In the genomic region with DNA sequence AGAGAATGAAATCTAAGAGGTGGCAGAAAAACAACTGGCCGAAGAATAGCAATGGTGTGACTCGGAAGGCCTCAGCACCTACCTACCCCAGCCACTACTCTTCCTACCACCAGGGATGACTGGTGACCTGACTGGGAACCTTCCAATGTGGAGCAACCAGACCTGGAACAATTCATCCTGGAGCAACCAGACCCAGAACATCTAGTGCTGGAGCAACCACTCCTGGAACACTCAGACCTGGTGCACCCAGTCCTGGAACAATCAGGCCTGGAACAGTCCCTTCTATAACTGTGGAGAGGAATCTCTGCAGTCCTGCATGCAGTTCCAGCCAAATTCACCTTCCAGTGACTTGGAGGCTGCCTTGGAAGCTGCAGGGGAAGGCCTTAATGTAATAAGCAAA, we compare ENCODE assay signal across 2 cellular contexts. TPM values are rescaled to one million over a fixed set of nuclear protein-coding genes. Genes with fewer than 3 reads are reported as not detected.
"Had no signal": no experiment of that assay in that cellular context is flagged by ENCODE, and none has a peak within 500 bp of the region (broad histone marks: within the 10 kb centered on the region; RNA-seq: fewer than 3 reads in every experiment).

No MANE protein-coding gene starts in this region.

RNA-seq across cellular contexts. Expression of gene CHN2, which starts 18.2 kb away (rescaled TPM):
- total RNA-seq: OCI-LY7, PC-9 had no signal
